Comparison of ENCODE assay signal across 20 cellular contexts in genomic region chr2:165568361-165568760, GRCh38.
"Had no signal": no experiment of that assay in that cellular context is flagged by ENCODE, and none has a peak within 500 bp of the region (broad histone marks: within the 10 kb centered on the region; RNA-seq: fewer than 3 reads in every experiment).

No MANE protein-coding gene starts in this region.

- H2AFZ ChIP-seq: parathyroid adenoma had no signal

- H3K4me1 ChIP-seq: body of pancreas, parathyroid adenoma had no signal

- H3K27me3 Mint-ChIP-seq: activated naive CD4-positive, alpha-beta T cell treated with anti-CD3 and anti-CD28 coated beads, Interleukin-2, amount 50 U/mL, for 24 hours had no signal

- H3K9ac ChIP-seq: parathyroid adenoma had no signal

- H3K9me3 Mint-ChIP-seq: activated naive CD4-positive, alpha-beta T cell treated with anti-CD3 and anti-CD28 coated beads, Interleukin-2, amount 50 U/mL, for 24 hours; memory B cell; nephron; stimulated activated effector memory CD8-positive, alpha-beta T cell treated with anti-CD3 and anti-CD28 coated beads, Interleukin-12 subunit alpha, Interleukin-12 subunit beta, amount 100 ng/mL, for 72 hours; stimulated activated naive CD8-positive, alpha-beta T cell treated with anti-CD3 and anti-CD28 coated beads, Interleukin-15, amount 100 ng/mL, for 72 hours had no signal

- H3K36me3 Mint-ChIP-seq: activated naive CD4-positive, alpha-beta T cell treated with anti-CD3 and anti-CD28 coated beads, Interleukin-2, amount 50 U/mL, for 24 hours; memory B cell; stimulated activated effector memory CD8-positive, alpha-beta T cell treated with anti-CD3 and anti-CD28 coated beads, Interleukin-12 subunit alpha, Interleukin-12 subunit beta, amount 100 ng/mL, for 72 hours had no signal

- H3K4me3 ChIP-seq: body of pancreas, cardiac muscle cell, heart right ventricle, tibial artery had no signal

- H3K4me1 Mint-ChIP-seq: activated naive CD4-positive, alpha-beta T cell treated with anti-CD3 and anti-CD28 coated beads, Interleukin-2, amount 50 U/mL, for 24 hours; memory B cell; stimulated activated effector memory CD8-positive, alpha-beta T cell treated with anti-CD3 and anti-CD28 coated beads, Interleukin-12 subunit alpha, Interleukin-12 subunit beta, amount 100 ng/mL, for 72 hours; stimulated activated naive CD8-positive, alpha-beta T cell treated with anti-CD3 and anti-CD28 coated beads, Interleukin-15, amount 100 ng/mL, for 72 hours had no signal

- ATAC-seq: activated CD8-positive, alpha-beta T cell treated with anti-CD3 and anti-CD28 coated beads, Interleukin-2, amount 10 ng/mL, durations not matched to agents 7 days and 5 days; body of pancreas; heart right ventricle; left colon; right cardiac atrium; stimulated activated effector memory CD8-positive, alpha-beta T cell treated with anti-CD3 and anti-CD28 coated beads, Interleukin-12 subunit alpha, Interleukin-12 subunit beta, amount 100 ng/mL, for 72 hours; stimulated activated naive CD8-positive, alpha-beta T cell treated with anti-CD3 and anti-CD28 coated beads, Interleukin-15, amount 100 ng/mL, for 72 hours had no signal

- H3K27ac ChIP-seq: body of pancreas, cardiac muscle cell, heart right ventricle, parathyroid adenoma, tibial artery had no signal

- H3K4me3 Mint-ChIP-seq: activated CD8-positive, alpha-beta T cell treated with anti-CD3 and anti-CD28 coated beads, Interleukin-2, amount 10 ng/mL, durations not matched to agents 7 days and 5 days; activated naive CD4-positive, alpha-beta T cell treated with anti-CD3 and anti-CD28 coated beads, Interleukin-2, amount 50 U/mL, for 24 hours; memory B cell; nephron; stimulated activated effector memory CD8-positive, alpha-beta T cell treated with anti-CD3 and anti-CD28 coated beads, Interleukin-12 subunit alpha, Interleukin-12 subunit beta, amount 100 ng/mL, for 72 hours; stimulated activated naive CD8-positive, alpha-beta T cell treated with anti-CD3 and anti-CD28 coated beads, Interleukin-15, amount 100 ng/mL, for 72 hours had no signal

- H3K36me3 ChIP-seq: cardiac muscle cell, heart right ventricle, tibial artery had no signal

- H3K9me3 ChIP-seq: body of pancreas, heart right ventricle, tibial artery had no signal

- DNase-seq: activated CD4-positive, alpha-beta T cell treated with anti-CD3 and anti-CD28 coated beads for 1 hour; activated CD4-positive, alpha-beta T cell treated with anti-CD3 and anti-CD28 coated beads, Interleukin-2, amount 50 U/mL, for 1 hour; activated CD8-positive, alpha-beta T cell treated with anti-CD3 and anti-CD28 coated beads, Interleukin-2, amount 10 ng/mL, durations not matched to agents 7 days and 5 days; activated gamma-delta T cell treated with Interleukin-2 at 50 U/mL for 16 hours; anterior cingulate cortex; body of pancreas; heart right ventricle; left colon; nucleus accumbens; right cardiac atrium; stimulated activated CD4-positive, alpha-beta T cell treated with anti-CD3 and anti-CD28 coated beads, Interleukin-12 subunit alpha, Interleukin-12 subunit beta, amount 100 ng/mL, for 4 hours; stimulated activated CD4-positive, alpha-beta T cell treated with anti-CD3 and anti-CD28 coated beads, Interleukin-1b, Interleukin-23, amount 100 ng/mL, for 48 hours; stimulated activated naive CD8-positive, alpha-beta T cell treated with anti-CD3 and anti-CD28 coated beads, Interleukin-15, amount 100 ng/mL, for 72 hours; tibial artery had no signal

- H3K27me3 ChIP-seq: body of pancreas, heart right ventricle, tibial artery had no signal

- H3K79me2 ChIP-seq: parathyroid adenoma had no signal

- H3K27ac Mint-ChIP-seq: activated CD8-positive, alpha-beta T cell treated with anti-CD3 and anti-CD28 coated beads, Interleukin-2, amount 10 ng/mL, durations not matched to agents 7 days and 5 days; activated naive CD4-positive, alpha-beta T cell treated with anti-CD3 and anti-CD28 coated beads, Interleukin-2, amount 50 U/mL, for 24 hours; memory B cell; nephron; stimulated activated effector memory CD8-positive, alpha-beta T cell treated with anti-CD3 and anti-CD28 coated beads, Interleukin-12 subunit alpha, Interleukin-12 subunit beta, amount 100 ng/mL, for 72 hours; stimulated activated naive CD8-positive, alpha-beta T cell treated with anti-CD3 and anti-CD28 coated beads, Interleukin-15, amount 100 ng/mL, for 72 hours had no signal
